Comparison of ENCODE assay signal across 8 cellular contexts in the genomic region with DNA sequence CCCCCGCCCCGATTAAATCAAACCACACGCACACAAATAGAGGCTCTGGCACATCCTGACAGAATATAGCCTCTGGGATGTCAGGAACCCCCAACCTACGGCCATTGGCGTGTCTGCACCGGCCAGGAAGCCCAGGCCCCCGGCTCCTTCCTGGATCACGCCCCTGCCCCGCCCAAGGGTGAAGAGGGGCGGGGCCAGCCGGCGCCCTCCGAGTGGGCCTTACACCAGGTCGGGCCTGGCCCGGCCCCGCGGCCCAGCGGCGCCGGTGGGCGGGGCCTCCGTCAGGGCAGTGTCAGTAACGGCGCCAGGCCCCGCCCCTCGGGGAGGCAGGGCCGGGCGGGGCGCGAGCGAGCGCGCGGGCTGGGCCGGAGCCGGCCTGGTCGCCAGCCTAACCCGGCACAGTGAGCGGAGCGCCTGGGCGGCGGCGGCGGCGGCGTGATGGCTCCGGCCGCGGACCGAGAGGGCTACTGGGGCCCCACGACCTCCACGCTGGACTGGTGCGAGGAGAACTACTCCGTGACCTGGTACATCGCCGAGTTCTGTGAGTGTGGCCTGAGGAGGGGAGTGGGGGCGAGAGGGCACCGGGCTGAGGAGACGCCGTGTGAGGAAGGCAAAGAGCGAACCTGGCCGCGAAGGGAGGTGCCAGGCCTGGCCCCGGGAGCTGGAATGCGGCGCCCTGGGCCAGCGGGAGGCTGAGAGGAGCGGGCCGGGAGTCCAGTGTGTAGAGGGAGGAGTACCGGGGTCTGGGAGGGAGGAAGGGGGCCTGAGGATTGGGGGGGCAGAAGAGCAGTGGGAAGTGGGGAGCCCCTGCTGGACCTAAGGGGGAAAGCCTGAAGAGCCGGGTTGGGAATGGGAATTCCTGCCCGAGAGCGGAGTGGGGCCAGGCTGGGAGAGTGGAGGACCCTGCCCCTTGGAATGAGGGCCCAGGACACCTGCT. TPM values are rescaled to one million over a fixed set of nuclear protein-coding genes. Genes with fewer than 3 reads are reported as not detected.
A peak's percentile ranks its signal among the peaks of the same experiment; 100 is the strongest.
DNase-seq lines count a peak whose midpoint lies in the region; ATAC-seq and TF ChIP-seq lines count a peak whose summit lies in the region.

A gene (plus strand): TSS at position 380 of the 937 bp plus-strand sequence. CDS start 59 bp downstream, at position 439.

- DNase-seq in ELR (ENCODE audit: low read depth) (peak; percentile 91), GM23248 (peak; percentile 96), Karpas-422 (peak; percentile 97), RWPE2 (ENCODE audit: low spot score) (peak; percentile 90), fibroblast of the aortic adventitia (ENCODE audit: low read depth) (peak; percentile 73), stomach (peak; percentile 96)
- peak; percentile 85 for DNase-seq in activated T-helper 2 cell treated with anti-CD3 and anti-CD28 coated beads, Interferon-gamma antibody, Interleukin-2, Interleukin-4, amounts not matched to agents 10 μg/mL and 5 μg/mL and 100 μg/mL, durations not matched to agents 14 hours and 24 hours and 36 hours (ENCODE audit: low spot score)

- no peaks in the 10 kb centered on the region for H3F3A ChIP-seq in GM23248 (ENCODE audit: insufficient read depth)
- no peaks in the 10 kb centered on the region for H3F3A ChIP-seq in neural cell (ENCODE audit: insufficient read depth, low read length, poor library complexity, severe bottlenecking)

- H3K27me3 ChIP-seq in GM23248 (replicated peaks; ENCODE audit: insufficient read depth) = no peaks in the 10 kb centered on the region
- H3K27me3 ChIP-seq in Karpas-422 (ENCODE audit: low read length) = no peaks in the 10 kb centered on the region
- H3K27me3 ChIP-seq in RWPE2 (ENCODE audit: insufficient read depth, poor library complexity, severe bottlenecking) = no peaks in the 10 kb centered on the region
- H3K27me3 ChIP-seq in neural cell (ENCODE audit: insufficient read depth, low read depth, low read length) = no peaks in the 10 kb centered on the region
- no peaks in the 10 kb centered on the region for H3K27me3 ChIP-seq in stomach

- intact Hi-C loops in activated T-helper 2 cell treated with anti-CD3 and anti-CD28 coated beads, Interferon-gamma antibody, Interleukin-2, Interleukin-4, amounts not matched to agents 10 μg/mL and 5 μg/mL and 100 μg/mL, durations not matched to agents 14 hours and 24 hours and 36 hours (cut with micrococcal nuclease) = loop anchor here (5.0 kb wide), 1 partner anchor 54 kb away; no protein-coding TSS in a partner anchor
- intact Hi-C loops in stomach (cut with DNase I; ENCODE audit: low total_unique reads) = no loop called here

- TF ChIP-seq CTCF in RWPE2 (IDR thresholded peaks at IDR 0.05; ENCODE audit: poor library complexity, severe bottlenecking) (peak; percentile 43), fibroblast of the aortic adventitia (IDR thresholded peaks at IDR 0.05; ENCODE audit: insufficient read depth, low read length) (peak; percentile 55), neural cell (IDR thresholded peaks at IDR 0.05; ENCODE audit: poor library complexity, severe bottlenecking) (no peak), stomach (IDR thresholded peaks at IDR 0.05) (peak in 2 of 7 experiments; percentile 13 to 27)

- H3K9me2 ChIP-seq in GM23248 (ENCODE audit: insufficient read depth) (no peaks in the 10 kb centered on the region), Karpas-422 (replicated peaks; ENCODE audit: insufficient read depth, low read length) (no peaks in the 10 kb centered on the region), neural cell (ENCODE audit: insufficient read depth, low read length) (no peaks in the 10 kb centered on the region)

- ATAC-seq in RWPE2 (ENCODE audit: low read depth) = peak; percentile 94

- H3K27me3 Mint-ChIP-seq in activated T-helper 2 cell treated with anti-CD3 and anti-CD28 coated beads, Interferon-gamma antibody, Interleukin-2, Interleukin-4, amounts not matched to agents 10 μg/mL and 5 μg/mL and 100 μg/mL, durations not matched to agents 14 hours and 24 hours and 36 hours (ENCODE audit: low read depth) = peaks cover 2% of the 10 kb centered on the region

- peak within 1 kb of the TSS; percentile 71 for H3K27ac Mint-ChIP-seq in activated T-helper 2 cell treated with anti-CD3 and anti-CD28 coated beads, Interferon-gamma antibody, Interleukin-2, Interleukin-4, amounts not matched to agents 10 μg/mL and 5 μg/mL and 100 μg/mL, durations not matched to agents 14 hours and 24 hours and 36 hours

- WGBS in GM23248 (ENCODE audit: low coverage in 1 of 2, low lambda C conversion rate in 2 of 2, missing lambda C conversion rate in 2 of 2), 2 experiments = 2% methylated on average over 51 to 67 of the region's 73 CpGs
- WGBS in stomach, 5 donors = 0 to 2% (median 1%) methylated on average over 30 to 73 of the region's 73 CpGs

- no peak for TF ChIP-seq RAD21 in neural cell (conservative IDR thresholded peaks at IDR 0.05)

- H2AFZ ChIP-seq in GM23248 (peak within 1 kb of the TSS; percentile 89), Karpas-422 (ENCODE audit: low read length) (peak within 1 kb of the TSS; percentile 98), neural cell (ENCODE audit: low read depth, low read length) (peak within 1 kb of the TSS; percentile 91)

- in situ Hi-C loops in GM23248 (cut with MboI) = no loop called here

- TF ChIP-seq POLR2A in stomach (IDR thresholded peaks at IDR 0.05) = peak in 1 of 4 donors; percentile 44

- H3K4me3 ChIP-seq in GM23248 (peak within 1 kb of the TSS; percentile 80), Karpas-422 (ENCODE audit: low read length) (peak within 1 kb of the TSS; percentile 92), RWPE2 (ENCODE audit: severe bottlenecking) (peak within 1 kb of the TSS; percentile 85), fibroblast of the aortic adventitia (ENCODE audit: low read depth, low read length) (peak within 1 kb of the TSS; percentile 87), neural cell (ENCODE audit: low read length) (peak within 1 kb of the TSS; percentile 94), stomach (peak within 1 kb of the TSS; percentile 65 to 89 (median 73))

- H4K20me1 ChIP-seq in GM23248 (ENCODE audit: insufficient read depth) (no peaks in the 10 kb centered on the region), Karpas-422 (ENCODE audit: insufficient read depth, low read depth, low read length) (no peaks in the 10 kb centered on the region), neural cell (ENCODE audit: insufficient read depth) (no peaks in the 10 kb centered on the region)

- TF ChIP-seq EP300 in neural cell (conservative IDR thresholded peaks at IDR 0.05; ENCODE audit: poor library complexity, severe bottlenecking) (no peak), stomach (IDR thresholded peaks at IDR 0.05) (no peak)

- H3K4me2 ChIP-seq in GM23248 (ENCODE audit: unreplicated experiment) (peak within 1 kb of the TSS; percentile 71), Karpas-422 (ENCODE audit: low read depth, low read length, poor library complexity, severe bottlenecking) (peak within 1 kb of the TSS; percentile 74), neural cell (ENCODE audit: low read length) (peak within 1 kb of the TSS; percentile 18)

- no peaks in the 10 kb centered on the region for H3K9me3 ChIP-seq in GM23248 (ENCODE audit: low read depth)
- H3K9me3 ChIP-seq in Karpas-422 (ENCODE audit: low read length) = no peaks in the 10 kb centered on the region
- H3K9me3 ChIP-seq in RWPE2 (ENCODE audit: severe bottlenecking) = no peaks in the 10 kb centered on the region
- H3K9me3 ChIP-seq in neural cell (ENCODE audit: low read length) = no peaks in the 10 kb centered on the region
- no peaks in the 10 kb centered on the region for H3K9me3 ChIP-seq in stomach

- H3K36me3 ChIP-seq in GM23248 (ENCODE audit: low read depth) = no peaks in the 10 kb centered on the region
- H3K36me3 ChIP-seq in Karpas-422 (ENCODE audit: insufficient read depth, low read length) = no peaks in the 10 kb centered on the region
- H3K36me3 ChIP-seq in RWPE2 (ENCODE audit: low read depth) = peaks cover 3% of the 10 kb centered on the region; the same call in 1 of the 2 replicates
- no peaks in the 10 kb centered on the region for H3K36me3 ChIP-seq in neural cell (ENCODE audit: insufficient read depth, low read length)
- no peaks in the 10 kb centered on the region for H3K36me3 ChIP-seq in stomach

- H3K79me2 ChIP-seq in GM23248 (ENCODE audit: insufficient read depth) (peaks cover 5% of the 10 kb centered on the region; the same call in 1 of the 2 replicates), Karpas-422 (ENCODE audit: low read length) (no peaks in the 10 kb centered on the region), neural cell (replicated peaks; ENCODE audit: insufficient read depth, low read length) (peaks cover 3% of the 10 kb centered on the region)

- peak within 1 kb of the TSS; percentile 89 for H3K4me3 Mint-ChIP-seq in activated T-helper 2 cell treated with anti-CD3 and anti-CD28 coated beads, Interferon-gamma antibody, Interleukin-2, Interleukin-4, amounts not matched to agents 10 μg/mL and 5 μg/mL and 100 μg/mL, durations not matched to agents 14 hours and 24 hours and 36 hours (ENCODE audit: low read depth)

- H3K9ac ChIP-seq in GM23248 = peak within 1 kb of the TSS; percentile 89
- H3K9ac ChIP-seq in Karpas-422 (ENCODE audit: low read length) = peak within 1 kb of the TSS; percentile 89
- H3K9ac ChIP-seq in neural cell (ENCODE audit: low read length) = peak within 1 kb of the TSS; percentile 82

- H3K27ac ChIP-seq in GM23248 = peak within 1 kb of the TSS; percentile 27; the same call in 1 of the 2 replicates
- no peak within 1 kb of the TSS for H3K27ac ChIP-seq in Karpas-422 (ENCODE audit: low read length)
- peak within 1 kb of the TSS; percentile 57 for H3K27ac ChIP-seq in RWPE2 (ENCODE audit: poor library complexity, severe bottlenecking)
- H3K27ac ChIP-seq in neural cell (ENCODE audit: low read length) = peak within 1 kb of the TSS; percentile 55
- H3K27ac ChIP-seq in stomach = peak within 1 kb of the TSS; percentile 81 to 94 (median 89)

- H3K36me3 Mint-ChIP-seq in activated T-helper 2 cell treated with anti-CD3 and anti-CD28 coated beads, Interferon-gamma antibody, Interleukin-2, Interleukin-4, amounts not matched to agents 10 μg/mL and 5 μg/mL and 100 μg/mL, durations not matched to agents 14 hours and 24 hours and 36 hours (ENCODE audit: low read depth) = peaks cover 12% of the 10 kb centered on the region

- H3K4me1 Mint-ChIP-seq in activated T-helper 2 cell treated with anti-CD3 and anti-CD28 coated beads, Interferon-gamma antibody, Interleukin-2, Interleukin-4, amounts not matched to agents 10 μg/mL and 5 μg/mL and 100 μg/mL, durations not matched to agents 14 hours and 24 hours and 36 hours (ENCODE audit: low read depth) = peaks cover 23% of the 10 kb centered on the region

- peaks cover 5% of the 10 kb centered on the region; the same call in 1 of the 2 replicates for H3K4me1 ChIP-seq in GM23248 (ENCODE audit: insufficient read depth)
- H3K4me1 ChIP-seq in Karpas-422 (ENCODE audit: low read length) = peaks cover 15% of the 10 kb centered on the region
- peaks cover 8% of the 10 kb centered on the region for H3K4me1 ChIP-seq in RWPE2 (ENCODE audit: insufficient read depth, poor library complexity, severe bottlenecking)
- H3K4me1 ChIP-seq in stomach = peaks cover 10 to 45% (median 13%) of the 10 kb centered on the region in 4 donors

- H3K9me3 Mint-ChIP-seq in activated T-helper 2 cell treated with anti-CD3 and anti-CD28 coated beads, Interferon-gamma antibody, Interleukin-2, Interleukin-4, amounts not matched to agents 10 μg/mL and 5 μg/mL and 100 μg/mL, durations not matched to agents 14 hours and 24 hours and 36 hours = no peaks in the 10 kb centered on the region

RNA-seq across cellular contexts. Expression of the gene that starts here (rescaled TPM):
- 10.2 and 37.9 TPM in 2 replicates for total RNA-seq in GM23248 (2014; rRNA removed; shearing (Covaris generic))
- polyA plus RNA-seq in GM23248 (2016; fragmentation: Nextera tagmentation; extraction: Ambion mirVana) (9.1 and 12.0 TPM in 2 replicates), neural cell (14.9 and 17.0 TPM in 2 replicates), stomach (1 to 10 TPM; 2.1 to 7.9 (median 3.0) TPM)
- total RNA-seq in Karpas-422 (2014; rRNA removed; shearing (Covaris generic); ENCODE audit: low replicate concordance) = 2.9 and 10.7 TPM in 2 replicates
- 15.4 and 15.6 TPM in 2 replicates for total RNA-seq in activated T-helper 2 cell treated with anti-CD3 and anti-CD28 coated beads, Interferon-gamma antibody, Interleukin-2, Interleukin-4, amounts not matched to agents 10 μg/mL and 5 μg/mL and 100 μg/mL, durations not matched to agents 14 hours and 24 hours and 36 hours
- total RNA-seq in fibroblast of the aortic adventitia (ENCODE audit: low replicate concordance) (5.3 and 15.3 TPM in 2 replicates), stomach (10 to 100 TPM in 3 of 5 donors, 1 to 10 TPM in 2; 4.7 to 25.9 (median 20.4) TPM)
- polyA minus RNA-seq in neural cell = 20.1 and 20.5 TPM in 2 replicates

Comparison
In these comparisons a context has a peak if more than half of its experiments do, and no peak if none do; other contexts are left out.
1. H3K4me2 ChIP-seq: peak in every context shown above with its lines; median percentile 74 in Karpas-422; 71 in GM23248; 18 in neural cell.